Comparison of ENCODE assay signal across 8 cellular contexts in genomic region chr2:231056453-231057416, GRCh38. TPM values are rescaled to one million over a fixed set of nuclear protein-coding genes. Genes with fewer than 3 reads are reported as not detected.
A peak's percentile ranks its signal among the peaks of the same experiment; 100 is the strongest.
DNase-seq lines count a peak whose midpoint lies in the region; TF ChIP-seq lines count a peak whose summit lies in the region.

PSMD1 (plus strand) TSS chr2:231056867; CDS start chr2:231057026, 159 bp downstream.

- DNase-seq in GM03348 (ENCODE audit: low spot score) (peak; percentile 98), HCEC 1CT (peak; percentile 84), MM.1S (peak; percentile 89), SJCRH30 (peak; percentile 95 to 97), foreskin fibroblast (peak; percentile 89 to 97), neural progenitor cell (ENCODE audit: low spot score) (peak; percentile 95), stromal cell of bone marrow (ENCODE audit: low read depth) (peak; percentile 85)
- DNase-seq in activated gamma-delta T cell treated with anti-CD3 and anti-CD28 coated beads, Interleukin-2, amount 50 U/mL, for 16 hours (ENCODE audit: low read depth) = peak; percentile 89

- H3K4me1 ChIP-seq in MM.1S (ENCODE audit: low read length) (peaks cover 27% of the 10 kb centered on the region; the same call in 1 of the 2 replicates), SJCRH30 (peaks cover 9% of the 10 kb centered on the region), neural progenitor cell (peaks cover 13% of the 10 kb centered on the region)

- peaks cover 16% of the 10 kb centered on the region for H3K27me3 Mint-ChIP-seq in neural progenitor cell (ENCODE audit: insufficient read depth, low read depth)

- H3K36me3 Mint-ChIP-seq in neural progenitor cell = no peaks in the 10 kb centered on the region

- H3K27ac ChIP-seq in MM.1S (ENCODE audit: low read length) = peak within 1 kb of the TSS; percentile 74; the same call in 1 of the 2 replicates
- peak within 1 kb of the TSS; percentile 98 for H3K27ac ChIP-seq in SJCRH30
- H3K27ac ChIP-seq in neural progenitor cell = peak within 1 kb of the TSS; percentile 99

- peak within 1 kb of the TSS; percentile 89 for H3K4me2 ChIP-seq in MM.1S (ENCODE audit: low read depth, low read length)
- H3K4me2 ChIP-seq in neural progenitor cell = peak within 1 kb of the TSS; percentile 89

- H3K9me3 ChIP-seq in MM.1S (replicated peaks; ENCODE audit: insufficient read depth, low read length) (no peaks in the 10 kb centered on the region), SJCRH30 (replicated peaks) (no peaks in the 10 kb centered on the region), neural progenitor cell (ENCODE audit: low read depth) (no peaks in the 10 kb centered on the region)

- peaks cover 12% of the 10 kb centered on the region for H4K20me1 ChIP-seq in MM.1S (ENCODE audit: insufficient read depth, low read length)
- H4K20me1 ChIP-seq in neural progenitor cell (ENCODE audit: low read depth) = peaks cover 46% of the 10 kb centered on the region

- peak; percentile 80 for TF ChIP-seq CTCF in MM.1S (IDR thresholded peaks at IDR 0.05; ENCODE audit: low read length)
- peak; percentile 95 for TF ChIP-seq CTCF in foreskin fibroblast (IDR thresholded peaks at IDR 0.05; ENCODE audit: low read depth, low read length)
- peak; percentile 86 for TF ChIP-seq CTCF in neural progenitor cell (IDR thresholded peaks at IDR 0.05)

- H3K4me3 Mint-ChIP-seq in neural progenitor cell = peak within 1 kb of the TSS; percentile 98

- H3K9me2 ChIP-seq in MM.1S (replicated peaks; ENCODE audit: insufficient read depth, low read length) = no peaks in the 10 kb centered on the region

- H3K4me3 ChIP-seq in MM.1S (ENCODE audit: low read length) (peak within 1 kb of the TSS; percentile 98), SJCRH30 (peak within 1 kb of the TSS; percentile 96), foreskin fibroblast (ENCODE audit: low read depth in 1 of 2, low read length in 2 of 2) (peak within 1 kb of the TSS; percentile 93 to 95), neural progenitor cell (peak within 1 kb of the TSS; percentile 76)

- H3K9me3 Mint-ChIP-seq in neural progenitor cell = no peaks in the 10 kb centered on the region

- H3K4me1 Mint-ChIP-seq in neural progenitor cell = peaks cover 26% of the 10 kb centered on the region

- H3K79me2 ChIP-seq in MM.1S (ENCODE audit: low read length) = peaks cover 51% of the 10 kb centered on the region
- H3K79me2 ChIP-seq in neural progenitor cell (ENCODE audit: low read depth) = peaks cover 50% of the 10 kb centered on the region

- H3K27me3 ChIP-seq in MM.1S (replicated peaks; ENCODE audit: insufficient read depth, low read length) = no peaks in the 10 kb centered on the region
- H3K27me3 ChIP-seq in SJCRH30 = peaks cover 4% of the 10 kb centered on the region; the same call in 1 of the 2 replicates
- H3K27me3 ChIP-seq in neural progenitor cell = peaks cover 30% of the 10 kb centered on the region

- H3K36me3 ChIP-seq in MM.1S (replicated peaks; ENCODE audit: insufficient read depth, low read length) (no peaks in the 10 kb centered on the region; the same call in 1 of the 2 replicates), SJCRH30 (peaks cover 14% of the 10 kb centered on the region; the same call in 1 of the 2 replicates), neural progenitor cell (no peaks in the 10 kb centered on the region)

- no peaks in the 10 kb centered on the region for H3F3A ChIP-seq in MM.1S (ENCODE audit: insufficient read depth, low read length)
- no peaks in the 10 kb centered on the region for H3F3A ChIP-seq in neural progenitor cell (ENCODE audit: low read depth)

- H2AFZ ChIP-seq in MM.1S (ENCODE audit: low read length) (peak within 1 kb of the TSS; percentile 34), neural progenitor cell (replicated peaks) (peak within 1 kb of the TSS; percentile 98)

- peak within 1 kb of the TSS; percentile 97 for H3K9ac ChIP-seq in MM.1S (ENCODE audit: low read length)
- peak within 1 kb of the TSS; percentile 96 for H3K9ac ChIP-seq in neural progenitor cell

- H3K27ac Mint-ChIP-seq in neural progenitor cell = peak within 1 kb of the TSS; percentile 100

RNA-seq across cellular contexts. Expression of gene PSMD1, which starts in this region (rescaled TPM):
- total RNA-seq in SJCRH30 (2014; rRNA removed; shearing (Covaris generic)) = 167 and 170 TPM in 2 replicates
- 101 and 132 TPM in 2 replicates for total RNA-seq in neural progenitor cell (ENCODE audit: low replicate concordance)

Comparison
In these comparisons a context has a peak if more than half of its experiments do, and no peak if none do; other contexts are left out.
1. Peak in every context shown above with its lines: DNase-seq, H3K4me3 ChIP-seq and H3K27ac ChIP-seq.